ENCODE assay signal across 9 cellular contexts in genomic region chr10:48390933-48391845, GRCh38.
DNase-seq lines count a peak whose midpoint lies in the region; ATAC-seq and TF ChIP-seq lines count a peak whose summit lies in the region.
"Had no signal": no experiment of that assay in that cellular context is flagged by ENCODE, and none has a peak within 500 bp of the region (broad histone marks: within the 10 kb centered on the region; RNA-seq: fewer than 3 reads in every experiment).

No MANE protein-coding gene starts in this region.

- no peak overlapping the region for H3K27ac Mint-ChIP-seq in neural progenitor cell

- in situ Hi-C loops in Panc1 (cut with HindIII; ENCODE audit: low pct_unique_long_range_greater_than_20kb, low sequenced_read_pairs): no loop called here

- CTCF ChIA-PET in Panc1 (lab: Charles Lee): no interaction called here

- H3K4me1 ChIP-seq in Panc1 (ENCODE audit: control insufficient read depth, insufficient read depth, low read length) (peaks cover 19% of the 10 kb centered on the region), foreskin keratinocyte (peaks cover 14% of the 10 kb centered on the region), neural progenitor cell (no peaks in the 10 kb centered on the region)

- no peaks in the 10 kb centered on the region for H3K36me3 Mint-ChIP-seq in neural progenitor cell

- H3K4me1 Mint-ChIP-seq in neural progenitor cell: no peaks in the 10 kb centered on the region

- peaks cover 2% of the 10 kb centered on the region for H3K27me3 Mint-ChIP-seq in neural progenitor cell (ENCODE audit: insufficient read depth, low read depth)

- no peak overlapping the region for H2AFZ ChIP-seq in neural progenitor cell (replicated peaks)

- H3K9ac ChIP-seq in neural progenitor cell: no peak overlapping the region

- H3K9me3 ChIP-seq in Panc1 (ENCODE audit: control insufficient read depth, insufficient read depth, low read depth, low read length) (no peaks in the 10 kb centered on the region), neural progenitor cell (ENCODE audit: low read depth) (no peaks in the 10 kb centered on the region)

- H4K20me1 ChIP-seq in neural progenitor cell (ENCODE audit: low read depth): peaks cover 43% of the 10 kb centered on the region

- DNase-seq in GM03348 (ENCODE audit: low spot score) (peak; percentile 27), Panc1 (ENCODE audit: low read depth, low spot score) (peak; percentile 20), foreskin keratinocyte (peak; percentile 44 to 67), neural progenitor cell (ENCODE audit: low spot score) (no peak), NCI-H524 (lab: John Stamatoyannopoulos, UW) (no peak), Right ventricle myocardium inferior (ENCODE audit: missing footprints) (no peak)

- ATAC-seq in GM21737 (IDR thresholded peaks at IDR 0.05; ENCODE audit: unreplicated experiment) (peak; percentile 69), Panc1 (peak; percentile 89), foreskin keratinocyte (peak; percentile 85), Right ventricle myocardium inferior (no peak), GM21717 (IDR thresholded peaks at IDR 0.05; ENCODE audit: unreplicated experiment) (no peak)

- H3K27ac ChIP-seq in Panc1 (ENCODE audit: low read length): peak overlapping the region; percentile 26
- no peak overlapping the region for H3K27ac ChIP-seq in foreskin keratinocyte
- no peak overlapping the region for H3K27ac ChIP-seq in neural progenitor cell
- H3K27ac ChIP-seq: VCaP had no signal

- peaks cover 78% of the 10 kb centered on the region for H3K79me2 ChIP-seq in neural progenitor cell (ENCODE audit: low read depth)

- POLR2A ChIA-PET in Panc1 (lab: Charles Lee): no interaction called here

- H3F3A ChIP-seq in neural progenitor cell (ENCODE audit: low read depth): no peaks in the 10 kb centered on the region

- no peak overlapping the region for H3K4me3 Mint-ChIP-seq in neural progenitor cell

- H3K36me3 ChIP-seq in Panc1 (ENCODE audit: control insufficient read depth, insufficient read depth, low read length) (no peaks in the 10 kb centered on the region), neural progenitor cell (no peaks in the 10 kb centered on the region)

- BruUV-seq in Panc1 (replicated peaks; lab: Mats Ljungman, UMichigan): no TSS peak

- H3K4me2 ChIP-seq in neural progenitor cell: no peak overlapping the region

- intact Hi-C loops in Panc1 (cut with micrococcal nuclease; ENCODE audit: unreplicated experiment): no loop called here
- intact Hi-C loops in Right ventricle myocardium inferior (cut with DNase I): no loop called here

- no peak for TF ChIP-seq CTCF in Panc1 (IDR thresholded peaks at IDR 0.05)
- TF ChIP-seq CTCF in foreskin keratinocyte (conservative IDR thresholded peaks at IDR 0.05): no peak
- no peak for TF ChIP-seq CTCF in neural progenitor cell (IDR thresholded peaks at IDR 0.05)

- H3K27me3 ChIP-seq in Panc1 (ENCODE audit: control insufficient read depth, insufficient read depth, low read length) (no peaks in the 10 kb centered on the region), foreskin keratinocyte (no peaks in the 10 kb centered on the region), neural progenitor cell (no peaks in the 10 kb centered on the region)

- H3K9me3 Mint-ChIP-seq in neural progenitor cell: no peaks in the 10 kb centered on the region

- H3K4me3 ChIP-seq in Panc1 (ENCODE audit: low read depth in 2 of 2, low read length in 2 of 2) (no peak overlapping the region), neural progenitor cell (no peak overlapping the region)

Comparison
In these comparisons a context has a peak if more than half of its experiments do, and no peak if none do; other contexts are left out.
1. DNase-seq: peak in GM03348 (single experiment), Panc1 (single experiment) and foreskin keratinocyte (2 of 2); none in neural progenitor cell (single experiment), NCI-H524 (0 of 2) and Right ventricle myocardium inferior (single experiment).
2. ATAC-seq: peak in GM21737 (single experiment), Panc1 (single experiment) and foreskin keratinocyte (single experiment); none in Right ventricle myocardium inferior (single experiment) and GM21717 (single experiment).